Comparison of ENCODE assay signal across 8 cellular contexts in the genomic region with DNA sequence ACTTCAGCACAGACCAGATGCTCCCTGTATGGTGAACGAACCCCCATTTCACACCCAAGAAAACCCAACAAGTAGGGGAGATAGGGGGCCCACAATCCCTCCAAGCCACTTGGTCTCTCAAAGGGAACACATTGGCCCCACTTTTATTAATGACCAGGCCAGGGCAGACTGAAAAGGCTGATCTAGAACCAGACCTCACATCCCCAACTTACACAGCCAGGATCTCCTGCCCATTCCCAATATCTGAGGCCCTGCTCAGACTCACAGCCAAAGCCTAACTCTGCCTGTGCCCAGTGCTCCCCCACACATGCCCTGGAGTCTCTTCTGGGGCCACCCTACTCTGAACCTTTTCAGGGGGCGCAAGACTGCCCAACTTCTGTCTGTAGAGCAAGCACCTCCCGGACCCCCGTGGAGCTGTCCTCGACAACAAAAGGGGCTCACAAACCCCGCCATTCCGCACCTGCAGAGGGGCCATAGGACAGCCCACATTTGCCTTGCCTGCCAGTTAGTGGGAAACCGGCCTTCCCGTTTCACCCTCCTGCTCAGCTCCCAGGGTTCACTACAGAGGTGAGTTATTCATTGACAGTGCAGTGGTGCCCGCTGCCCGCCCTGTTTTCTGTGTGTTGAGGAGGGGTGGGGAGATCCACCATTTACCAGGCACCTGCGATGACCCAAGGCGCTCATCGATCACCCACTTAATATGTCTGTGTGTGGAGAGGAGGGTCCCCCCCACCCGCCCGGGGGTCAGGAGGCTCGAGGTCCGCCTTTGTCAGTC. TPM values are rescaled to one million over a fixed set of nuclear protein-coding genes. Genes with fewer than 3 reads are reported as not detected.
DNase-seq lines count a peak whose midpoint lies in the region; ATAC-seq and TF ChIP-seq lines count a peak whose summit lies in the region.

No MANE protein-coding gene starts in this region.

- peak overlapping the region; percentile 67 to 72 for H3K9ac ChIP-seq in liver (ENCODE audit: low read depth in 1 of 2, low read length in 2 of 2)

- DNase-seq in ACHN (peak; percentile 81), HFF-Myc (ENCODE audit: extremely low read depth, low read depth) (no peak), type B pancreatic cell (ENCODE audit: extremely low spot score, unreplicated experiment) (no peak), SHP77 (lab: John Stamatoyannopoulos, UW) (no peak)
- DNase-seq in activated CD4-positive, alpha-beta T cell treated with anti-CD3 and anti-CD28 coated beads, Interleukin-2, amount 50 U/mL, for 48 hours: no peak

- ATAC-seq in GM21786 (IDR thresholded peaks at IDR 0.05; ENCODE audit: unreplicated experiment): no peak

- no peaks in the 10 kb centered on the region for H3K36me3 Mint-ChIP-seq in brain
- peaks cover 17% of the 10 kb centered on the region for H3K36me3 Mint-ChIP-seq in type B pancreatic cell

- peaks cover 36 to 74% (median 59%) of the 10 kb centered on the region in 4 donors for H3K4me1 ChIP-seq in liver (ENCODE audit: control insufficient read depth in 4 of 4, insufficient read depth in 4 of 4, low read length in 3 of 4)

- peak overlapping the region; percentile 89 to 91 for H3K27ac ChIP-seq in liver (ENCODE audit: low read depth in 1 of 2, low read length in 2 of 2)

- no peak for TF ChIP-seq RAD21 in liver (IDR thresholded peaks at IDR 0.05)

- in situ Hi-C loops in ACHN (cut with HindIII; ENCODE audit: low pct_ligation_motif_present, low pct_unique_long_range_greater_than_20kb, low sequenced_read_pairs): no loop called here

- H3K4me1 Mint-ChIP-seq in brain (peaks cover 68% of the 10 kb centered on the region), type B pancreatic cell (ENCODE audit: unreplicated experiment) (peaks cover 46% of the 10 kb centered on the region)

- WGBS in liver: 16% methylated on average over 18 of the region's 18 CpGs

- no peaks in the 10 kb centered on the region for H3K9me3 ChIP-seq in liver (ENCODE audit: control insufficient read depth in 4 of 4, low read length in 3 of 4)

- H3K27me3 Mint-ChIP-seq in brain (no peaks in the 10 kb centered on the region), type B pancreatic cell (no peaks in the 10 kb centered on the region)

- TF ChIP-seq CTCF in HFF-Myc (IDR thresholded peaks at IDR 0.05; ENCODE audit: low read depth, low read length, missing control alignments) (no peak), brain (conservative IDR thresholded peaks at IDR 0.05) (no peak), liver (IDR thresholded peaks at IDR 0.05; ENCODE audit: low read depth, low read length, missing input control) (no peak), type B pancreatic cell (conservative IDR thresholded peaks at IDR 0.05) (no peak)

- no peaks in the 10 kb centered on the region for H3K9me3 Mint-ChIP-seq in brain
- H3K9me3 Mint-ChIP-seq in type B pancreatic cell: no peaks in the 10 kb centered on the region

- peak overlapping the region; percentile 66 to 93 (median 91) for H3K27ac Mint-ChIP-seq in brain
- H3K27ac Mint-ChIP-seq in type B pancreatic cell: peak overlapping the region; percentile 89

- peaks cover 0 to 1% (median 0%) of the 10 kb centered on the region in 4 donors for H3K36me3 ChIP-seq in liver (ENCODE audit: control insufficient read depth in 4 of 4, insufficient read depth in 3 of 4, low read depth in 1 of 4, low read length in 3 of 4)

- H3K4me3 Mint-ChIP-seq in brain: peak overlapping the region; percentile 86 to 89 (median 89)
- peak overlapping the region; percentile 90 for H3K4me3 Mint-ChIP-seq in type B pancreatic cell

- H3K4me3 ChIP-seq in HFF-Myc (replicated peaks; ENCODE audit: low read depth, low read length) (peak overlapping the region; percentile 59), liver (ENCODE audit: low read depth in 1 of 3, low read length in 3 of 3) (peak overlapping the region; percentile 52 to 81 (median 80))

- no peaks in the 10 kb centered on the region for H3K27me3 ChIP-seq in liver (ENCODE audit: control insufficient read depth in 4 of 4, insufficient read depth in 4 of 4, low read length in 3 of 4)

TF ChIP-seq in liver, 16 proteins besides CTCF, POLR2A, EP300 and RAD21:
- TF ChIP-seq SP1 (IDR thresholded peaks at IDR 0.05) (peak; percentile 71), YY1 (IDR thresholded peaks at IDR 0.05) (peak; percentile 82), JUND (IDR thresholded peaks at IDR 0.05) (peak in 1 of 2 donors; percentile 8), GABPA (IDR thresholded peaks at IDR 0.05 in 1 of 2, conservative IDR thresholded peaks at IDR 0.05 in 1 of 2) (peak in 1 of 2 donors; percentile 50), TAF1 (conservative IDR thresholded peaks at IDR 0.05) (no peak), HNF4G (IDR thresholded peaks at IDR 0.05) (no peak), RXRA (IDR thresholded peaks at IDR 0.05) (peak; percentile 70 to 75), REST (IDR thresholded peaks at IDR 0.05) (peak; percentile 54), HNF4A (conservative IDR thresholded peaks at IDR 0.05) (peak; percentile 40 to 53)
- TF ChIP-seq, protein P1, sequence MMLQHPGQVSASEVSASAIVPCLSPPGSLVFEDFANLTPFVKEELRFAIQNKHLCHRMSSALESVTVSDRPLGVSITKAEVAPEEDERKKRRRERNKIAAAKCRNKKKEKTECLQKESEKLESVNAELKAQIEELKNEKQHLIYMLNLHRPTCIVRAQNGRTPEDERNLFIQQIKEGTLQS (IDR thresholded peaks at IDR 0.05): no peak
TF ChIP-seq in liver: peak in this region for 7.

RNA-seq across cellular contexts. Expression of gene PLXNB1, which starts 1.6 kb away (rescaled TPM):
- 70.1 TPM for polyA plus RNA-seq in brain (ENCODE audit: insufficient read depth, low read depth, low replicate concordance)
- 100 to 1,000 TPM in 1 of 2 donors, 10 to 100 TPM in 1; 90.0 to 204 TPM for total RNA-seq in liver
- 10 to 100 TPM; 38.1 to 55.7 TPM for polyA plus RNA-seq in liver
- 212 and 367 TPM in 2 replicates for total RNA-seq in type B pancreatic cell (ENCODE audit: low replicate concordance)

RNA-seq across cellular contexts. Expression of gene CCDC51, which starts 11.6 kb away (rescaled TPM):
- polyA plus RNA-seq in brain (ENCODE audit: insufficient read depth, low read depth, low replicate concordance): 11.4 TPM
- 10 to 100 TPM in 1 of 2 donors, 1 to 10 TPM in 1; 7.9 to 12.7 TPM for total RNA-seq in liver
- 10 to 100 TPM in 1 of 2 donors, 1 to 10 TPM in 1; 9.2 to 13.7 TPM for polyA plus RNA-seq in liver
- total RNA-seq in type B pancreatic cell (ENCODE audit: low replicate concordance): 15.0 and 25.7 TPM in 2 replicates

RNA-seq across cellular contexts. Expression of gene TMA7, which starts 11.8 kb away (rescaled TPM):
- polyA plus RNA-seq in brain (ENCODE audit: insufficient read depth, low read depth, low replicate concordance) (232 TPM), liver (100 to 1,000 TPM; 134 to 241 TPM)
- total RNA-seq in liver (10 to 100 TPM; 75.2 to 92.0 TPM), type B pancreatic cell (ENCODE audit: low replicate concordance) (268 and 281 TPM in 2 replicates)

RNA-seq across cellular contexts. Expression of gene ATRIP, which starts 18.3 kb away (rescaled TPM):
- polyA plus RNA-seq in brain (ENCODE audit: insufficient read depth, low read depth, low replicate concordance): 5.9 TPM
- total RNA-seq in liver: 1 to 10 TPM; 3.3 to 4.6 TPM
- polyA plus RNA-seq in liver: 1 to 10 TPM; 1.7 to 2.5 TPM
- total RNA-seq in type B pancreatic cell (ENCODE audit: low replicate concordance): 9.3 and 16.0 TPM in 2 replicates

RNA-seq across cellular contexts. Expression of gene FBXW12, which starts 56.3 kb away (rescaled TPM):
- polyA plus RNA-seq in brain (ENCODE audit: insufficient read depth, low read depth, low replicate concordance) (not detected), liver (not detected)
- total RNA-seq in liver (not detected), type B pancreatic cell (ENCODE audit: low replicate concordance) (not detected in 2 replicates)
